In genomic region chr11:68677432-68677831, GRCh38 we compare ENCODE assay signal across 9 cellular contexts. TPM values are rescaled to one million over a fixed set of nuclear protein-coding genes. Genes with fewer than 3 reads are reported as not detected.
A peak's percentile ranks its signal among the peaks of the same experiment; 100 is the strongest.
DNase-seq lines count a peak whose midpoint lies in the region; ATAC-seq, FAIRE-seq and TF ChIP-seq lines count a peak whose summit lies in the region.
"Had no signal": no experiment of that assay in that cellular context is flagged by ENCODE, and none has a peak within 500 bp of the region (broad histone marks: within the 10 kb centered on the region; RNA-seq: fewer than 3 reads in every experiment).

No MANE protein-coding gene starts in this region.

- no peak for TF ChIP-seq EP300 in A549 (IDR thresholded peaks at IDR 0.05)

- H3K9me3 ChIP-seq in A549 (peaks cover 8% of the 10 kb centered on the region; the same call in 2 of the 3 replicates), HEK293 (ENCODE audit: control insufficient read depth, insufficient read depth, low read depth, low read length) (no peaks in the 10 kb centered on the region)

- ATAC-seq in A549 (peak; percentile 84 to 87), left cardiac atrium (peak; percentile 41 to 94), HG03045 (IDR thresholded peaks at IDR 0.05; ENCODE audit: unreplicated experiment) (no peak), GM19328 (IDR thresholded peaks at IDR 0.05; ENCODE audit: unreplicated experiment) (no peak)

- FAIRE-seq in A549 (lab: Jason Lieb, UNC): no peak

- TF ChIP-seq CTCF in A549 (IDR thresholded peaks at IDR 0.05) (no peak), HEK293 (tag by site-specific recombination; IDR thresholded peaks at IDR 0.05) (no peak)

- intact Hi-C loops in left cardiac atrium (cut with DNase I): no loop called here

- no peak for TF ChIP-seq POLR2A in A549 (IDR thresholded peaks at IDR 0.05; ENCODE audit: low read length)

- POLR2A ChIA-PET in A549 (lab: Yijun Ruan, JAX) (no interaction called here), HEK293 (lab: Yijun Ruan, JAX) (interaction anchor here (0.6 to 1.1 kb wide), 2 partner anchors 9 to 11 kb away, joined by 4 read pairs; no protein-coding TSS in a partner anchor)

- H3K27ac ChIP-seq in A549 (peak overlapping the region; percentile 57 to 63; a peak in 5 of 6 replicates), HEK293 (ENCODE audit: extremely low read depth, low read depth, low read length) (no peak overlapping the region)

- no peaks in the 10 kb centered on the region for H3K36me3 ChIP-seq in HEK293 (ENCODE audit: control insufficient read depth in 2 of 2, insufficient read depth in 1 of 2, low read length in 2 of 2)

- CTCF ChIA-PET in A549 (lab: Yijun Ruan, JAX) (interaction anchor here (0.6 to 2.0 kb wide), 5 partner anchors 14 to 1645 kb away, joined by 3 to 8 read pairs (median 3); no protein-coding TSS in a partner anchor), HEK293 (lab: Yijun Ruan, JAX) (interaction anchor here (0.8 kb wide), 1 partner anchor 66 kb away, joined by 3 read pairs; no protein-coding TSS in a partner anchor)

- no peak for TF ChIP-seq RAD21 in A549 (conservative IDR thresholded peaks at IDR 0.05 in 1 of 2, IDR thresholded peaks at IDR 0.05 in 1 of 2)

- H3K4me3 ChIP-seq in A549: no peak overlapping the region
- no peak overlapping the region for H3K4me3 ChIP-seq in HEK293 (ENCODE audit: low read depth, low read length)

- peak; percentile 71 to 72 for DNase-seq in A549 (ENCODE audit: low read depth in 1 of 2, low spot score in 1 of 2)
- DNase-seq in UCSD-AML1 (lab: John Stamatoyannopoulos, UW; ENCODE audit: unreplicated experiment): peak; percentile 28
- DNase-seq in left cardiac atrium: peak; percentile 57
- no peak for DNase-seq in NOMO-1 treated with dmso at 0.1 percent for 144 hours (lab: John Stamatoyannopoulos, UW; ENCODE audit: unreplicated experiment)
- DNase-seq in SKM-1 (lab: John Stamatoyannopoulos, UW; ENCODE audit: unreplicated experiment): no peak

- H3K4me1 ChIP-seq in A549 (peaks cover 13% of the 10 kb centered on the region), HEK293 (ENCODE audit: control insufficient read depth, insufficient read depth, low read length) (peaks cover 3% of the 10 kb centered on the region; the same call in 1 of the 2 replicates)

- peak overlapping the region; percentile 60 for H3K4me2 ChIP-seq in A549

- 0% methylated on average over 2 of the region's 6 CpGs for WGBS in A549 (ENCODE audit: missing lambda C conversion rate)

TF ChIP-seq in A549, 52 proteins besides CTCF, POLR2A, EP300 and RAD21:
- TF ChIP-seq, protein P1, sequence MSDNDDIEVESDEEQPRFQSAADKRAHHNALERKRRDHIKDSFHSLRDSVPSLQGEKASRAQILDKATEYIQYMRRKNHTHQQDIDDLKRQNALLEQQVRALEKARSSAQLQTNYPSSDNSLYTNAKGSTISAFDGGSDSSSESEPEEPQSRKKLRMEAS (IDR thresholded peaks at IDR 0.05): no peak
- no peak for TF ChIP-seq NFE2L2 (conservative IDR thresholded peaks at IDR 0.05; ENCODE audit: low read length)
- TF ChIP-seq FOSL2 (IDR thresholded peaks at IDR 0.05): peak; percentile 39; the same call in 1 of the 2 replicates
- peak; percentile 72 for TF ChIP-seq FOSL2 (CRISPR knock-in tag; IDR thresholded peaks at IDR 0.05)
- TF ChIP-seq ZSCAN20 (CRISPR knock-in tag; IDR thresholded peaks at IDR 0.05): no peak
- TF ChIP-seq HEYL (CRISPR knock-in tag; IDR thresholded peaks at IDR 0.05): no peak
- peak; percentile 32; the same call in 1 of the 2 replicates for TF ChIP-seq JUNB (IDR thresholded peaks at IDR 0.05)
- no peak for TF ChIP-seq SREBF2 (IDR thresholded peaks at IDR 0.05)
- no peak for TF ChIP-seq ESRRA (IDR thresholded peaks at IDR 0.05; ENCODE audit: borderline replicate concordance, low read length)
- TF ChIP-seq HDAC2 (IDR thresholded peaks at IDR 0.05): no peak
- peak in 1 of 2 experiments; percentile 26; a peak in 1 of 5 replicates for TF ChIP-seq JUN (IDR thresholded peaks at IDR 0.05)
- no peak for TF ChIP-seq NR3C1 (IDR thresholded peaks at IDR 0.05)
- TF ChIP-seq E2F6 (IDR thresholded peaks at IDR 0.05; ENCODE audit: borderline replicate concordance, low read depth): no peak

TF ChIP-seq in HEK293, 187 proteins besides CTCF, POLR2A, EP300 and RAD21 (continues in another document):
- peak; percentile 40; the same call in 1 of the 2 replicates for TF ChIP-seq SP7 (tag by site-specific recombination; IDR thresholded peaks at IDR 0.05)
- TF ChIP-seq GLI2 (tag by site-specific recombination; IDR thresholded peaks at IDR 0.05; ENCODE audit: borderline replicate concordance, low read depth): no peak
- peak; percentile 43 for TF ChIP-seq SP2 (tag by site-specific recombination; IDR thresholded peaks at IDR 0.05)
- TF ChIP-seq ZNF548 (tag by site-specific recombination; IDR thresholded peaks at IDR 0.05): no peak
- peak; percentile 34; the same call in 1 of the 2 replicates for TF ChIP-seq GLIS2 (tag by site-specific recombination; IDR thresholded peaks at IDR 0.05)
- TF ChIP-seq ZNF394 (tag by site-specific recombination; IDR thresholded peaks at IDR 0.05; ENCODE audit: borderline replicate concordance): no peak
- peak; percentile 41; the same call in 1 of the 2 replicates for TF ChIP-seq OSR2 (tag by site-specific recombination; IDR thresholded peaks at IDR 0.05)
- TF ChIP-seq, protein P2, sequence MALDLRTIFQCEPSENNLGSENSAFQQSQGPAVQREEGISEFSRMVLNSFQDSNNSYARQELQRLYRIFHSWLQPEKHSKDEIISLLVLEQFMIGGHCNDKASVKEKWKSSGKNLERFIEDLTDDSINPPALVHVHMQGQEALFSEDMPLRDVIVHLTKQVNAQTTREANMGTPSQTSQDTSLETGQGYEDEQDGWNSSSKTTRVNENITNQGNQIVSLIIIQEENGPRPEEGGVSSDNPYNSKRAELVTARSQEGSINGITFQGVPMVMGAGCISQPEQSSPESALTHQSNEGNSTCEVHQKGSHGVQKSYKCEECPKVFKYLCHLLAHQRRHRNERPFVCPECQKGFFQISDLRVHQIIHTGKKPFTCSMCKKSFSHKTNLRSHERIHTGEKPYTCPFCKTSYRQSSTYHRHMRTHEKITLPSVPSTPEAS (tag by site-specific recombination; IDR thresholded peaks at IDR 0.05): no peak
- no peak for TF ChIP-seq ZNF501 (tag by site-specific recombination; IDR thresholded peaks at IDR 0.05)
- TF ChIP-seq YY2 (tag by site-specific recombination; IDR thresholded peaks at IDR 0.05): no peak
- TF ChIP-seq ZIC2 (tag by site-specific recombination; IDR thresholded peaks at IDR 0.05): peak; percentile 56
- peak; percentile 68 for TF ChIP-seq EGR2 (tag by site-specific recombination; IDR thresholded peaks at IDR 0.05; ENCODE audit: low read depth)
- TF ChIP-seq KLF17 (tag by site-specific recombination; IDR thresholded peaks at IDR 0.05): peak; percentile 69; the same call in 1 of the 2 replicates
- peak; percentile 70 for TF ChIP-seq SCRT2 (tag by site-specific recombination; IDR thresholded peaks at IDR 0.05)
- TF ChIP-seq, protein P3, sequence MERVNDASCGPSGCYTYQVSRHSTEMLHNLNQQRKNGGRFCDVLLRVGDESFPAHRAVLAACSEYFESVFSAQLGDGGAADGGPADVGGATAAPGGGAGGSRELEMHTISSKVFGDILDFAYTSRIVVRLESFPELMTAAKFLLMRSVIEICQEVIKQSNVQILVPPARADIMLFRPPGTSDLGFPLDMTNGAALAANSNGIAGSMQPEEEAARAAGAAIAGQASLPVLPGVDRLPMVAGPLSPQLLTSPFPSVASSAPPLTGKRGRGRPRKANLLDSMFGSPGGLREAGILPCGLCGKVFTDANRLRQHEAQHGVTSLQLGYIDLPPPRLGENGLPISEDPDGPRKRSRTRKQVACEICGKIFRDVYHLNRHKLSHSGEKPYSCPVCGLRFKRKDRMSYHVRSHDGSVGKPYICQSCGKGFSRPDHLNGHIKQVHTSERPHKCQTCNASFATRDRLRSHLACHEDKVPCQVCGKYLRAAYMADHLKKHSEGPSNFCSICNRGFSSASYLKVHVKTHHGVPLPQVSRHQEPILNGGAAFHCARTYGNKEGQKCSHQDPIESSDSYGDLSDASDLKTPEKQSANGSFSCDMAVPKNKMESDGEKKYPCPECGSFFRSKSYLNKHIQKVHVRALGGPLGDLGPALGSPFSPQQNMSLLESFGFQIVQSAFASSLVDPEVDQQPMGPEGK (tag by site-specific recombination; IDR thresholded peaks at IDR 0.05): peak; percentile 84
- peak; percentile 18; the same call in 1 of the 2 replicates for TF ChIP-seq GLIS1 (tag by site-specific recombination; IDR thresholded peaks at IDR 0.05)
- peak; percentile 81 for TF ChIP-seq ZFHX2 (tag by site-specific recombination; conservative IDR thresholded peaks at IDR 0.05)

RNA-seq across cellular contexts. Expression of gene GAL, which starts 6.9 kb away (rescaled TPM):
- polyA plus RNA-seq in A549 (2011; rRNA removed): 2.2 and 2.5 TPM in 2 replicates
- polyA plus RNA-seq in A549 (2012; cell fraction: cytosol; rRNA removed): 11.9 and 14.6 TPM in 2 replicates
- polyA plus RNA-seq in A549 (2012; cell fraction: nucleus; rRNA removed): 7.1 and 10.2 TPM in 2 replicates
- polyA plus RNA-seq in A549 (2017; fragmentation: RNase III; extraction: RNeasy Plus Mini Kit Qiagen cat#74134 plus additional on column Dnase treatment): 7.9 to 9.8 TPM (median 8.6 TPM) in 3 replicates
- 1.9 and 3.1 TPM in 2 replicates for polyA minus RNA-seq in A549 (2011; rRNA and poly(A)+ RNA removed)
- under 1 TPM in 1 of 2 donors, not detected in 1; 0.31 TPM for total RNA-seq in left cardiac atrium
- total RNA-seq: mononuclear cell had no signal

Comparison
In these comparisons a context has a peak if more than half of its experiments do, and no peak if none do; other contexts are left out.
1. ATAC-seq: peak in A549 (2 of 2) and left cardiac atrium (2 of 2); none in HG03045 (single experiment) and GM19328 (single experiment).
2. DNase-seq: peak in A549 (2 of 2), UCSD-AML1 (single experiment) and left cardiac atrium (single experiment); none in NOMO-1 treated with dmso at 0.1 percent for 144 hours (single experiment) and SKM-1 (single experiment).
3. Of the 5 proteins assayed by ChIP-seq in both HEK293 and A549: peak only in HEK293: REST; only in A549: none; in both: none; in neither: 4.